8 cellular contexts compared by ENCODE assay signal in the genomic region with DNA sequence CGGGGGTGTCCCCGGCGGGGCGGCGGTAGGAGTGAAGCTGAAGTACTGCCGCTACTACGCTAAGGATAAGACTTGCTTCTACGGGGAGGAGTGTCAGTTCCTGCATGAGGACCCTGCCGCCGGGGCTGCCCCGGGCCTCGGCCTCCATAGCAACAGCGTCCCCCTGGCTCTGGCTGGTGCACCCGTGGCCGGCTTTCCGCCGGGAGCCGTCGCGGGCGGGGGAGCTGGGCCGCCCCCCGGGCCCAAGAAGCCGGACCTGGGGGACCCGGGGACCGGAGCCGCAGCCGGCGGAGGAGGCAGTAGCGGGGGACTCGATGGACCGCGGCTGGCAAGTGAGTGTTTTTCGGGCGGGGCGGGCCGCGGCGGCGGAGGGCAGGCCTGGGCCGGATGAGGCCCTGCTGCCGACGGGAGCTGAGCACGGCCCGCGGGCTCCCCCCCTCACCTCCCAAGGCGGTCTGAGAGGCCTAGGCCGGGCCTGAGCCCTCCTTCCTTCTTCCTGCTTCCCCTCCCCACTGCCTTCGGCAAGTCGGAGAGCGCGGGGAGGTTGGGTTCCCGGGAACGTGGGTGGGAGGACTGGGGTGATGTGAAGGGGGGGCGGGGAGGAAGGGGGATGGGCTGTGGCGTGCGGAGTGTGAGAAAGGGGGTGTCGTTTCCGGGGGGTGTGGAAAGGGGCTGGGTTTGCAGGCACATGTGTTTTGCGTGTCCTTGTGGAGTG. TPM values are rescaled to one million over a fixed set of nuclear protein-coding genes. Genes with fewer than 3 reads are reported as not detected.
DNase-seq lines count a peak whose midpoint lies in the region; ATAC-seq, FAIRE-seq and TF ChIP-seq lines count a peak whose summit lies in the region.

No MANE protein-coding gene starts in this region.

- no peak for TF ChIP-seq POLR2A in H1 (IDR thresholded peaks at IDR 0.05; ENCODE audit: control extremely low read depth in 1 of 2, low read depth in 2 of 2, low read length in 2 of 2)

- H3K4me1 Mint-ChIP-seq in activated CD8-positive, alpha-beta memory T cell treated with anti-CD3 and anti-CD28 coated beads, Interleukin-2, amount 10 ng/mL, durations not matched to agents 7 days and 5 days = peaks cover 37% of the 10 kb centered on the region

- TF ChIP-seq RAD21 in H1 (IDR thresholded peaks at IDR 0.05 in 1 of 2, conservative IDR thresholded peaks at IDR 0.05 in 1 of 2; ENCODE audit: low read depth in 2 of 2, low read length in 2 of 2) = peak in 1 of 2 experiments; percentile 8; a peak in 1 of 4 replicates

- TF ChIP-seq EP300 in H1 (IDR thresholded peaks at IDR 0.05; ENCODE audit: borderline replicate concordance in 1 of 2, low read depth in 2 of 2, low read length in 2 of 2) = 0 out of 3 replicates have a peak, but pooled peaks of 1 of the 2 experiments have one; percentile 18

- no peak overlapping the region for H2BK15ac ChIP-seq in H1 (ENCODE audit: low read length)
- no peak overlapping the region for H2BK15ac ChIP-seq in mesendoderm (replicated peaks; ENCODE audit: low read depth)

- H4K5ac ChIP-seq in H1 (ENCODE audit: insufficient read length, low read depth, low read length) (peak overlapping the region; percentile 62), mesendoderm (ENCODE audit: low read length) (no peak overlapping the region)

- H3K9me3 Mint-ChIP-seq in activated CD8-positive, alpha-beta memory T cell treated with anti-CD3 and anti-CD28 coated beads, Interleukin-2, amount 10 ng/mL, durations not matched to agents 7 days and 5 days (ENCODE audit: low read depth) = no peaks in the 10 kb centered on the region

- H3K18ac ChIP-seq in H1 (ENCODE audit: extremely low read depth, low read length) (peak overlapping the region; percentile 68; the same call in 1 of the 2 replicates), mesendoderm (ENCODE audit: low read length) (peak overlapping the region; percentile 100)

- H2AFZ ChIP-seq in H1 (ENCODE audit: low read length) = no peak overlapping the region

- peaks cover 0 to 11% (median 6%) of the 10 kb centered on the region in 4 experiments; a peak in 5 of 7 replicates for H3K4me1 ChIP-seq in H1 (replicated peaks in 1 of 4; ENCODE audit: control insufficient read depth in 3 of 4, insufficient read depth in 4 of 4, low read length in 3 of 4)
- H3K4me1 ChIP-seq in mesendoderm (ENCODE audit: control insufficient read depth, low read depth, low read length) = no peaks in the 10 kb centered on the region

- no peak for FAIRE-seq in H1 (lab: Jason Lieb, UNC)

- H3K56ac ChIP-seq in H1 (replicated peaks; ENCODE audit: insufficient read length, low read depth, low read length) (peak overlapping the region; percentile 73), mesendoderm (ENCODE audit: low read length) (peak overlapping the region; percentile 97)

- no peak overlapping the region for H3K23ac ChIP-seq in H1 (ENCODE audit: insufficient read length)
- no peak overlapping the region for H3K23ac ChIP-seq in mesendoderm (ENCODE audit: low read length)

- TF ChIP-seq CTCF in AG09319 (IDR thresholded peaks at IDR 0.05; ENCODE audit: low read depth, low read length) = no peak
- no peak for TF ChIP-seq CTCF in H1 (IDR thresholded peaks at IDR 0.05; ENCODE audit: control extremely low read depth in 1 of 3, insufficient read depth in 1 of 3, low read depth in 1 of 3, low read length in 3 of 3)

- peak overlapping the region; percentile 83 for H4K8ac ChIP-seq in H1 (ENCODE audit: extremely low read depth, insufficient read depth, low read length)
- H4K8ac ChIP-seq in mesendoderm (ENCODE audit: low read depth, low read length) = no peak overlapping the region

- H2AK5ac ChIP-seq in H1 (ENCODE audit: low read depth, low read length) (no peak overlapping the region), mesendoderm (ENCODE audit: low read length) (no peak overlapping the region)

- no peaks in the 10 kb centered on the region for H3K27me3 ChIP-seq in H1 (replicated peaks in 1 of 4; ENCODE audit: control insufficient read depth in 3 of 4, extremely low read depth in 1 of 4, insufficient read depth in 3 of 4, low read length in 3 of 4)
- no peaks in the 10 kb centered on the region for H3K27me3 ChIP-seq in mesendoderm (ENCODE audit: insufficient read depth, low read length, poor library complexity)

- peak overlapping the region; percentile 0; the same call in 1 of the 2 replicates for H2BK12ac ChIP-seq in H1 (ENCODE audit: low read depth, low read length)

- H3K4me2 ChIP-seq in H1 (ENCODE audit: insufficient read depth in 1 of 2, low read depth in 2 of 2, low read length in 2 of 2) (peak overlapping the region; percentile 88 to 90), mesendoderm (ENCODE audit: low read length) (peak overlapping the region; percentile 90)

- H3K4me3 ChIP-seq in H1 (ENCODE audit: extremely low read depth in 1 of 4, insufficient read depth in 2 of 4, low read depth in 3 of 4, low read length in 4 of 4) = peak overlapping the region; percentile 77 to 93 (median 92)
- H3K4me3 ChIP-seq in mesendoderm (ENCODE audit: low read length) = peak overlapping the region; percentile 97

- H3K4ac ChIP-seq in H1 (replicated peaks; ENCODE audit: insufficient read length, low read depth, low read length) = no peak overlapping the region
- H3K4ac ChIP-seq in mesendoderm (ENCODE audit: low read depth, low read length) = peak overlapping the region; percentile 99

- H3K4me3 Mint-ChIP-seq in activated CD8-positive, alpha-beta memory T cell treated with anti-CD3 and anti-CD28 coated beads, Interleukin-2, amount 10 ng/mL, durations not matched to agents 7 days and 5 days = peak overlapping the region; percentile 82

- H3K36me3 ChIP-seq in H1 (ENCODE audit: control insufficient read depth in 2 of 4, insufficient read depth in 4 of 4, low read length in 3 of 4) (no peaks in the 10 kb centered on the region), mesendoderm (ENCODE audit: control insufficient read depth, insufficient read depth, low read length) (no peaks in the 10 kb centered on the region)

- CTCF ChIA-PET in activated CD8-positive, alpha-beta memory T cell treated with anti-CD3 and anti-CD28 coated beads, Interleukin-2, amount 10 ng/mL, durations not matched to agents 7 days and 5 days (lab: Charles Lee) = no interaction called here
- CTCF ChIA-PET in H1 (lab: Charles Lee; ENCODE audit: partially characterized antibody) = interaction anchor here (1.6 kb wide), 1 partner anchor 8 kb away, joined by 5 read pairs; no protein-coding TSS in a partner anchor

- H2BK5ac ChIP-seq in H1 (ENCODE audit: low read depth, low read length) (peak overlapping the region; percentile 86), mesendoderm (ENCODE audit: low read length) (peak overlapping the region; percentile 86)

- peaks cover 6% of the 10 kb centered on the region; the same call in 1 of the 2 replicates for H3K23me2 ChIP-seq in H1 (ENCODE audit: low read depth, low read length)

- H3K36me3 Mint-ChIP-seq in activated CD8-positive, alpha-beta memory T cell treated with anti-CD3 and anti-CD28 coated beads, Interleukin-2, amount 10 ng/mL, durations not matched to agents 7 days and 5 days = peaks cover 7% of the 10 kb centered on the region

- no peak overlapping the region for H3K14ac ChIP-seq in H1 (ENCODE audit: insufficient read length)

- H2BK20ac ChIP-seq in H1 (ENCODE audit: low read length) = no peak overlapping the region

- H2BK120ac ChIP-seq in H1 (replicated peaks; ENCODE audit: low read depth, low read length) (no peak overlapping the region), mesendoderm (ENCODE audit: low read depth, low read length) (peak overlapping the region; percentile 99)

- H3K27ac Mint-ChIP-seq in activated CD8-positive, alpha-beta memory T cell treated with anti-CD3 and anti-CD28 coated beads, Interleukin-2, amount 10 ng/mL, durations not matched to agents 7 days and 5 days = peak overlapping the region; percentile 88

- H3K79me2 ChIP-seq in H1 (ENCODE audit: control insufficient read depth in 1 of 2, insufficient read depth in 2 of 2, low read length in 2 of 2) (peaks cover 17 to 58% of the 10 kb centered on the region in 2 experiments), mesendoderm (ENCODE audit: control insufficient read depth, insufficient read depth, low read length) (peaks cover 37% of the 10 kb centered on the region)

- H3K9me3 ChIP-seq in H1 (ENCODE audit: insufficient read depth in 2 of 2, low read depth in 1 of 2, low read length in 1 of 2) = no peaks in the 10 kb centered on the region

- DNase-seq in AG09319 (ENCODE audit: extremely low read depth, low read depth) = peak; percentile 84
- peak; percentile 16 for DNase-seq in NK-92 (lab: John Stamatoyannopoulos, UW; ENCODE audit: unreplicated experiment)
- peak; percentile 92 for DNase-seq in activated CD8-positive, alpha-beta memory T cell treated with anti-CD3 and anti-CD28 coated beads, Interleukin-2, amount 10 ng/mL, durations not matched to agents 7 days and 5 days
- DNase-seq in H1 (ENCODE audit: low read depth in 1 of 2, low spot score in 2 of 2) = peak; percentile 44 to 86
- peak; percentile 96 for DNase-seq in mesendoderm
- peak; percentile 79 for DNase-seq in stimulated activated CD8-positive, alpha-beta memory T cell treated with anti-CD3 and anti-CD28 coated beads, Interleukin-12 subunit alpha, Interleukin-12 subunit beta, amount 100 ng/mL, for 24 hours (ENCODE audit: extremely low read depth)

- H3K27ac ChIP-seq in H1 (ENCODE audit: low read depth, low read length) (peak overlapping the region; percentile 70; the same call in 1 of the 2 replicates), mesendoderm (ENCODE audit: low read depth, low read length) (peak overlapping the region; percentile 100)

- no peaks in the 10 kb centered on the region for H3K27me3 Mint-ChIP-seq in activated CD8-positive, alpha-beta memory T cell treated with anti-CD3 and anti-CD28 coated beads, Interleukin-2, amount 10 ng/mL, durations not matched to agents 7 days and 5 days

- H4K20me1 ChIP-seq in H1 (replicated peaks in 1 of 2; ENCODE audit: control insufficient read depth in 1 of 2, insufficient read depth in 2 of 2, low read length in 2 of 2) = peaks cover 0 to 7% of the 10 kb centered on the region in 2 experiments

- H3K79me1 ChIP-seq in H1 (ENCODE audit: low read depth, low read length) = no peaks in the 10 kb centered on the region; the same call in 1 of the 2 replicates
- peaks cover 2% of the 10 kb centered on the region for H3K79me1 ChIP-seq in mesendoderm (ENCODE audit: low read length)

- H4K91ac ChIP-seq in H1 (replicated peaks; ENCODE audit: insufficient read length, low read length) = peak overlapping the region; percentile 65

- H3K9ac ChIP-seq in H1 (replicated peaks in 1 of 4; ENCODE audit: extremely low read depth in 1 of 4, low read depth in 3 of 4, low read length in 3 of 4) = peak overlapping the region; percentile 62 to 77 (median 67)
- peak overlapping the region; percentile 93 for H3K9ac ChIP-seq in mesendoderm (ENCODE audit: low read length)

- WGBS in H1 (ENCODE audit: extremely low coverage in 1 of 2, insufficient coverage in 1 of 2, insufficient read length in 1 of 2, insufficient replicate concordance in 2 of 2, low coverage in 1 of 2, low lambda C conversion rate in 2 of 2, missing lambda C conversion rate in 1 of 2), 2 experiments = 0% methylated on average over 9 of the region's 60 CpGs; no CpG with 5 or more reads in 1 of the 2 experiments
- no CpG with 5 or more reads among the region's 60 CpGs for WGBS in mesendoderm (ENCODE audit: extremely low coverage, insufficient coverage, low lambda C conversion rate)

- ATAC-seq in GM18909 (IDR thresholded peaks at IDR 0.05; ENCODE audit: poor library complexity, unreplicated experiment) = peak; percentile 50
- ATAC-seq in HG03175 (IDR thresholded peaks at IDR 0.05; ENCODE audit: unreplicated experiment) = peak; percentile 49
- ATAC-seq in activated CD8-positive, alpha-beta memory T cell treated with anti-CD3 and anti-CD28 coated beads, Interleukin-2, amount 10 ng/mL, durations not matched to agents 7 days and 5 days = peak; percentile 74

- POLR2A ChIA-PET in H1 (lab: Charles Lee; ENCODE audit: partially characterized antibody) = interaction anchor here (0.7 to 1.9 kb wide), 6 partner anchors 9 to 41 kb away, joined by 3 to 9 read pairs (median 4); no protein-coding TSS in a partner anchor

RNA-seq across cellular contexts. Expression of a gene that starts 0.6 kb away (rescaled TPM):
- total RNA-seq in activated CD8-positive, alpha-beta memory T cell treated with anti-CD3 and anti-CD28 coated beads, Interleukin-2, amount 10 ng/mL, durations not matched to agents 7 days and 5 days = 10 to 100 TPM; 34.1 to 40.7 TPM
- total RNA-seq in H1 (2021; fragmentation: NEBNext Ultra II Directional; extraction: Animal tissue kit (Norgen Biotek cat#: 25700)) = 39.2 and 39.3 TPM in 2 replicates
- polyA plus RNA-seq in H1 (2011; rRNA removed) = 9.7 and 12.7 TPM in 2 replicates
- polyA plus RNA-seq in H1 (2011; cell fraction: cytosol; rRNA removed) = 13.7 TPM
- polyA plus RNA-seq in H1 (2011; cell fraction: nucleus; rRNA removed) = 15.2 TPM
- polyA plus RNA-seq in H1 (2012, experiment 1 of 2) = 12.0 to 30.7 TPM (median 16.0 TPM) in 4 replicates
- polyA plus RNA-seq in H1 (2012, experiment 2 of 2) = 1.7 TPM
- polyA plus RNA-seq in H1 (2013, experiment 1 of 2) = 17.2 TPM
- 15.1 TPM for polyA plus RNA-seq in H1 (2013, experiment 2 of 2)
- 64.3 and 84.7 TPM in 2 replicates for polyA minus RNA-seq in H1 (2011; rRNA and poly(A)+ RNA removed)
- polyA minus RNA-seq in H1 (2011; cell fraction: cytosol; rRNA and poly(A)+ RNA removed) = 25.8 TPM
- polyA minus RNA-seq in H1 (2011; cell fraction: nucleus; rRNA and poly(A)+ RNA removed) = 73.6 TPM
- polyA plus RNA-seq in mesendoderm (2013, experiment 1 of 2) = 15.0 TPM
- 14.3 TPM for polyA plus RNA-seq in mesendoderm (2013, experiment 2 of 2)

RNA-seq across cellular contexts. Expression of a gene that starts 38.5 kb away (rescaled TPM):
- total RNA-seq in activated CD8-positive, alpha-beta memory T cell treated with anti-CD3 and anti-CD28 coated beads, Interleukin-2, amount 10 ng/mL, durations not matched to agents 7 days and 5 days = not detected
- 0.65 and 0.71 TPM in 2 replicates for total RNA-seq in H1 (2021; fragmentation: NEBNext Ultra II Directional; extraction: Animal tissue kit (Norgen Biotek cat#: 25700))
- 0.19 and 0.44 TPM in 2 replicates for polyA plus RNA-seq in H1 (2011; rRNA removed)
- 0.58 TPM for polyA plus RNA-seq in H1 (2011; cell fraction: cytosol; rRNA removed)
- 0.43 TPM for polyA plus RNA-seq in H1 (2011; cell fraction: nucleus; rRNA removed)
- polyA plus RNA-seq in H1 (2012, experiment 1 of 2) = 0.45 to 0.84 TPM (median 0.53 TPM) in 4 replicates
- polyA plus RNA-seq in H1 (2012, experiment 2 of 2) = not detected
- 0.49 TPM for polyA plus RNA-seq in H1 (2013, experiment 1 of 2)
- polyA plus RNA-seq in H1 (2013, experiment 2 of 2) = 0.46 TPM
- 0.63 and 1.0 TPM in 2 replicates for polyA minus RNA-seq in H1 (2011; rRNA and poly(A)+ RNA removed)
- polyA minus RNA-seq in H1 (2011; cell fraction: cytosol; rRNA and poly(A)+ RNA removed) = 0.66 TPM
- polyA minus RNA-seq in H1 (2011; cell fraction: nucleus; rRNA and poly(A)+ RNA removed) = 0.80 TPM
- 0.13 TPM for polyA plus RNA-seq in mesendoderm (2013, experiment 1 of 2)
- 0.13 TPM for polyA plus RNA-seq in mesendoderm (2013, experiment 2 of 2)

Comparison
In these comparisons a context has a peak if more than half of its experiments do, and no peak if none do; other contexts are left out.
1. Peak in every context shown above with its lines: DNase-seq, ATAC-seq, H3K4me3 ChIP-seq and H3K27ac ChIP-seq.
2. DNase-seq: peak in every context shown above with its lines; median percentile 96 in mesendoderm; 92 in activated CD8-positive, alpha-beta memory T cell treated with anti-CD3 and anti-CD28 coated beads, Interleukin-2, amount 10 ng/mL, durations not matched to agents 7 days and 5 days; 84 in AG09319; 79 in stimulated activated CD8-positive, alpha-beta memory T cell treated with anti-CD3 and anti-CD28 coated beads, Interleukin-12 subunit alpha, Interleukin-12 subunit beta, amount 100 ng/mL, for 24 hours; 65 in H1; 16 in NK-92.